In genomic region chr22:32475428-32476010, GRCh38 we compare ENCODE assay signal across 9 cellular contexts. TPM values are rescaled to one million over a fixed set of nuclear protein-coding genes. Genes with fewer than 3 reads are reported as not detected.
DNase-seq lines count a peak whose midpoint lies in the region; ATAC-seq and TF ChIP-seq lines count a peak whose summit lies in the region.
"Had no signal": no experiment of that assay in that cellular context is flagged by ENCODE, and none has a peak within 500 bp of the region (broad histone marks: within the 10 kb centered on the region; RNA-seq: fewer than 3 reads in every experiment).

No MANE protein-coding gene starts in this region.

- peaks cover 54% of the 10 kb centered on the region for H3K79me2 ChIP-seq in KMS-11 (ENCODE audit: insufficient read depth, low read depth)
- H3K79me2 ChIP-seq in osteoblast (ENCODE audit: insufficient read depth, low read length), result peaks cover 58% of the 10 kb centered on the region

- DNase-seq in CD4-positive, alpha-beta T cell, result peak in 8 of 10 experiments; percentile 5 to 39 (median 12)
- peak; percentile 37 for DNase-seq in activated naive CD4-positive, alpha-beta T cell treated with anti-CD3 and anti-CD28 coated beads for 36 hours
- DNase-seq in head of caudate nucleus, result peak in 39 of 42 donors; percentile 23 to 76 (median 46)
- DNase-seq in osteoblast (ENCODE audit: insufficient read length, low spot score, missing footprints), result no peak

- no peaks in the 10 kb centered on the region for H3K9me3 Mint-ChIP-seq in CD4-positive, alpha-beta T cell
- H3K9me3 Mint-ChIP-seq in activated naive CD4-positive, alpha-beta T cell treated with anti-CD3 and anti-CD28 coated beads for 36 hours, result no peaks in the 10 kb centered on the region

- no peaks in the 10 kb centered on the region for H3K36me3 ChIP-seq in KMS-11 (ENCODE audit: insufficient read depth)
- no peaks in the 10 kb centered on the region for H3K36me3 ChIP-seq in osteoblast (ENCODE audit: insufficient read depth, low read length)

- CTCF ChIA-PET in CD4-positive, alpha-beta T cell (lab: Charles Lee), result interaction anchor here (2.3 to 3.8 kb wide), 3 partner anchors 19 to 505 kb away, joined by 8 to 23 read pairs (median 16); partner anchors contain the start of gene RTCB
- CTCF ChIA-PET in activated naive CD4-positive, alpha-beta T cell treated with anti-CD3 and anti-CD28 coated beads for 36 hours (lab: Charles Lee), result interaction anchor here (0.5 to 4.9 kb wide), 3 partner anchors 63 to 500 kb away, joined by 3 to 41 read pairs (median 3); partner anchors contain the start of gene RTCB

- no peak for TF ChIP-seq CTCF in CD4-positive, alpha-beta T cell (IDR thresholded peaks at IDR 0.05)
- TF ChIP-seq CTCF in KMS-11 (conservative IDR thresholded peaks at IDR 0.05; ENCODE audit: low read depth, low read length) (no peak), osteoblast (IDR thresholded peaks at IDR 0.05; ENCODE audit: extremely low read depth, low read depth, low read length) (no peak)

- H3K27me3 Mint-ChIP-seq in CD4-positive, alpha-beta T cell, result no peaks in the 10 kb centered on the region
- no peaks in the 10 kb centered on the region for H3K27me3 Mint-ChIP-seq in activated naive CD4-positive, alpha-beta T cell treated with anti-CD3 and anti-CD28 coated beads for 36 hours (ENCODE audit: low read depth)

- no peak overlapping the region for H3K27ac Mint-ChIP-seq in CD4-positive, alpha-beta T cell
- H3K27ac Mint-ChIP-seq in activated naive CD4-positive, alpha-beta T cell treated with anti-CD3 and anti-CD28 coated beads for 36 hours, result peak overlapping the region; percentile 93

- H3K27me3 ChIP-seq in CD4-positive, alpha-beta T cell (ENCODE audit: control insufficient read depth, insufficient read depth, low read length), result no peaks in the 10 kb centered on the region
- H3K27me3 ChIP-seq in KMS-11 (ENCODE audit: insufficient read depth, low read depth) (no peaks in the 10 kb centered on the region), osteoblast (ENCODE audit: insufficient read depth, low read length) (no peaks in the 10 kb centered on the region)

- POLR2A ChIA-PET in CD4-positive, alpha-beta T cell (lab: Charles Lee), result interaction anchor here (0.9 to 3.3 kb wide), 8 partner anchors 10 to 355 kb away, joined by 3 to 29 read pairs (median 4); partner anchors contain the start of gene RTCB

- H4K20me1 ChIP-seq in KMS-11 (ENCODE audit: insufficient read depth) (peaks cover 11% of the 10 kb centered on the region; the same call in 1 of the 2 replicates), osteoblast (ENCODE audit: insufficient read depth, low read length) (peaks cover 43% of the 10 kb centered on the region)

- peak overlapping the region; percentile 14 for H3K4me3 ChIP-seq in KMS-11 (IDR thresholded peaks at IDR 0.05; ENCODE audit: insufficient read depth, low read depth, low read length)
- peak overlapping the region; percentile 87 for H3K4me3 ChIP-seq in osteoblast (ENCODE audit: insufficient read depth, low read length)

- H3K4me2 ChIP-seq in KMS-11 (peak overlapping the region; percentile 84), osteoblast (ENCODE audit: insufficient read depth, low read length) (peak overlapping the region; percentile 98)

- intact Hi-C loops in CD4-positive, alpha-beta T cell (cut with DNase I, micrococcal nuclease), result loop anchor here (5.0 to 10.0 kb wide), 5 partner anchors 211 to 1511 kb away; partner anchors contain the start of genes PISD (in 2 of the 2), DEPDC5 (in 1 of the 2), MORC2 (in 1 of the 2) and PRR14L (in 1 of the 2)
- intact Hi-C loops in activated naive CD4-positive, alpha-beta T cell treated with anti-CD3 and anti-CD28 coated beads for 36 hours (cut with micrococcal nuclease), result loop anchor here (2.0 to 10.0 kb wide), 2 partner anchors 337 to 811 kb away; partner anchors contain the start of gene PISD
- intact Hi-C loops in head of caudate nucleus (cut with DNase I), result loop anchor here (2.0 to 10.0 kb wide), 2 partner anchors 63 to 501 kb away; partner anchors contain the start of gene RTCB

- peak overlapping the region; percentile 95 for H3K27ac ChIP-seq in CD4-positive, alpha-beta T cell (ENCODE audit: low read depth, low read length)
- H3K27ac ChIP-seq in KMS-11 (peak overlapping the region; percentile 86), osteoblast (ENCODE audit: low read depth, low read length) (peak overlapping the region; percentile 76)

- H2AFZ ChIP-seq in KMS-11 (ENCODE audit: low read depth), result peak overlapping the region; percentile 91
- peak overlapping the region; percentile 82 for H2AFZ ChIP-seq in osteoblast (ENCODE audit: low read length)

- peak overlapping the region; percentile 95 for H3K4me3 Mint-ChIP-seq in CD4-positive, alpha-beta T cell
- H3K4me3 Mint-ChIP-seq in activated naive CD4-positive, alpha-beta T cell treated with anti-CD3 and anti-CD28 coated beads for 36 hours, result peak overlapping the region; percentile 92

- peaks cover 24% of the 10 kb centered on the region for H3K36me3 Mint-ChIP-seq in CD4-positive, alpha-beta T cell (ENCODE audit: low read depth)
- H3K36me3 Mint-ChIP-seq in activated naive CD4-positive, alpha-beta T cell treated with anti-CD3 and anti-CD28 coated beads for 36 hours (ENCODE audit: low read depth), result peaks cover 9% of the 10 kb centered on the region

- no peaks in the 10 kb centered on the region for H3K9me3 ChIP-seq in CD4-positive, alpha-beta T cell (ENCODE audit: control insufficient read depth, low read length)
- H3K9me3 ChIP-seq in osteoblast (ENCODE audit: low read depth, low read length), result no peaks in the 10 kb centered on the region

- H3K9ac ChIP-seq in KMS-11, result peak overlapping the region; percentile 92

- H3K4me1 ChIP-seq in KMS-11 (ENCODE audit: low read depth, poor library complexity, severe bottlenecking), result peaks cover 32% of the 10 kb centered on the region
- peaks cover 26% of the 10 kb centered on the region for H3K4me1 ChIP-seq in osteoblast (ENCODE audit: insufficient read depth, low read length)

- ATAC-seq in CD4-positive, alpha-beta T cell (ENCODE audit: poor library complexity), result peak; percentile 6
- ATAC-seq in GM19025 (IDR thresholded peaks at IDR 0.05; ENCODE audit: low read depth, unreplicated experiment) (peak; percentile 8), HG03097 (IDR thresholded peaks at IDR 0.05; ENCODE audit: low FRiP score, unreplicated experiment) (no peak), GM21390 (IDR thresholded peaks at IDR 0.05; ENCODE audit: unreplicated experiment) (no peak)

- H3K4me1 Mint-ChIP-seq in CD4-positive, alpha-beta T cell (ENCODE audit: low read depth), result peaks cover 32% of the 10 kb centered on the region
- H3K4me1 Mint-ChIP-seq in activated naive CD4-positive, alpha-beta T cell treated with anti-CD3 and anti-CD28 coated beads for 36 hours (ENCODE audit: low read depth), result peaks cover 23% of the 10 kb centered on the region

RNA-seq across cellular contexts. Expression of gene FBXO7, which starts 0.9 kb away (rescaled TPM):
- total RNA-seq in CD4-positive, alpha-beta T cell, result 100 to 1,000 TPM; 161 to 169 TPM
- 10 to 100 TPM; 62.5 to 65.9 TPM for total RNA-seq in activated naive CD4-positive, alpha-beta T cell treated with anti-CD3 and anti-CD28 coated beads for 36 hours
- total RNA-seq in osteoblast, result 72.2 and 80.0 TPM in 2 replicates

RNA-seq across cellular contexts. Expression of gene BPIFC, which starts 11.3 kb away (rescaled TPM):
- not detected for total RNA-seq in CD4-positive, alpha-beta T cell
- not detected for total RNA-seq in activated naive CD4-positive, alpha-beta T cell treated with anti-CD3 and anti-CD28 coated beads for 36 hours
- total RNA-seq in osteoblast, result not detected in 2 replicates
- total RNA-seq: T-helper 1 cell treated with Interleukin-12 subunit alpha and Interleukin-12 subunit beta and Interleukin-4 antibody, amounts not matched to agents 30 ng/mL and 1 ng/mL, for 36 hours had no signal

Comparison
In these comparisons a context has a peak if more than half of its experiments do, and no peak if none do; other contexts are left out.
1. ATAC-seq: peak in CD4-positive, alpha-beta T cell (single experiment) and GM19025 (single experiment); none in HG03097 (single experiment) and GM21390 (single experiment).
2. Peak in every context shown above with its lines, with median percentiles within 50 percentile points of each other: H3K27ac ChIP-seq.